Comparison of ENCODE assay signal across 17 cellular contexts in genomic region chr10:69377936-69378335, GRCh38. TPM values are rescaled to one million over a fixed set of nuclear protein-coding genes. Genes with fewer than 3 reads are reported as not detected.
DNase-seq lines count a peak whose midpoint lies in the region; ATAC-seq lines count a peak whose summit lies in the region.
"Had no signal": no experiment of that assay in that cellular context is flagged by ENCODE, and none has a peak within 500 bp of the region (broad histone marks: within the 10 kb centered on the region; RNA-seq: fewer than 3 reads in every experiment).

No MANE protein-coding gene starts in this region.

- peak overlapping the region in 7 of 8 donors; percentile 10 to 87 (median 72) for H3K27ac Mint-ChIP-seq in CD8-positive, alpha-beta memory T cell
- H3K27ac Mint-ChIP-seq in activated T-helper 17 cell treated with anti-CD3 and anti-CD28 coated beads, Interleukin-2, amount 50 U/mL, for 72 hours, result peak overlapping the region; percentile 77
- H3K27ac Mint-ChIP-seq: activated CD4-positive, alpha-beta T cell treated with anti-CD3 and anti-CD28 coated beads, Interleukin-2, amount 10 ng/mL, durations not matched to agents 24 days and 14 days had no signal

- no peak overlapping the region for H3K4me3 Mint-ChIP-seq in CD8-positive, alpha-beta memory T cell
- no peak overlapping the region for H3K4me3 Mint-ChIP-seq in activated T-helper 17 cell treated with anti-CD3 and anti-CD28 coated beads, Interleukin-2, amount 50 U/mL, for 72 hours
- H3K4me3 Mint-ChIP-seq: activated CD4-positive, alpha-beta T cell treated with anti-CD3 and anti-CD28 coated beads, Interleukin-2, amount 10 ng/mL, durations not matched to agents 24 days and 14 days; stimulated activated naive CD8-positive, alpha-beta T cell treated with anti-CD3 and anti-CD28 coated beads, Interleukin-15, amount 100 ng/mL, for 72 hours had no signal

- no peaks in the 10 kb centered on the region for H3K27me3 Mint-ChIP-seq in CD8-positive, alpha-beta memory T cell
- no peaks in the 10 kb centered on the region for H3K27me3 Mint-ChIP-seq in activated T-helper 17 cell treated with anti-CD3 and anti-CD28 coated beads, Interleukin-2, amount 50 U/mL, for 72 hours
- H3K27me3 Mint-ChIP-seq: activated CD4-positive, alpha-beta T cell treated with anti-CD3 and anti-CD28 coated beads, Interleukin-2, amount 10 ng/mL, durations not matched to agents 24 days and 14 days; stimulated activated naive CD8-positive, alpha-beta T cell treated with anti-CD3 and anti-CD28 coated beads, Interleukin-15, amount 100 ng/mL, for 72 hours had no signal

- no peaks in the 10 kb centered on the region for H3K9me3 ChIP-seq in CD8-positive, alpha-beta memory T cell (ENCODE audit: low read length)
- no peaks in the 10 kb centered on the region for H3K9me3 ChIP-seq in right cardiac atrium (ENCODE audit: control insufficient read depth, low read length)
- H3K9me3 ChIP-seq: SK-N-SH had no signal

- H3K36me3 ChIP-seq in CD8-positive, alpha-beta memory T cell (ENCODE audit: insufficient read depth, low read length), result peaks cover 44% of the 10 kb centered on the region

- H3K27me3 ChIP-seq in CD8-positive, alpha-beta memory T cell (ENCODE audit: insufficient read depth, low read length, poor library complexity, severe bottlenecking), result no peaks in the 10 kb centered on the region
- H3K27me3 ChIP-seq in right cardiac atrium (ENCODE audit: control insufficient read depth, insufficient read depth), result no peaks in the 10 kb centered on the region

- CTCF ChIA-PET in CD8-positive, alpha-beta memory T cell (lab: Charles Lee), result interaction anchor here (1.2 kb wide), 1 partner anchor 149 kb away, joined by 3 read pairs; no protein-coding TSS in a partner anchor

- POLR2A ChIA-PET in CD8-positive, alpha-beta memory T cell (lab: Charles Lee), result no interaction called here

- no peak overlapping the region for H3K27ac ChIP-seq in CD8-positive, alpha-beta memory T cell (ENCODE audit: low read depth, low read length)
- peak overlapping the region; percentile 14 for H3K27ac ChIP-seq in right cardiac atrium (ENCODE audit: low read length)
- H3K27ac ChIP-seq: C4-2B had no signal

- 25% methylated on average over 3 of the region's 3 CpGs for WGBS in right cardiac atrium

- DNase-seq in CD8-positive, alpha-beta memory T cell, result no peak
- DNase-seq in right cardiac atrium, result peak in 1 of 3 donors; percentile 60
- peak; percentile 97 for DNase-seq in pulmonary artery endothelial cell (ENCODE audit: low read depth, low spot score)
- no peak for DNase-seq in midbrain (lab: John Stamatoyannopoulos, UW)
- DNase-seq in ACHN, result no peak
- DNase-seq in AG20443 (ENCODE audit: low spot score), result no peak
- DNase-seq: activated CD4-positive, alpha-beta T cell treated with anti-CD3 and anti-CD28 coated beads, Interleukin-2, amount 10 ng/mL, durations not matched to agents 24 days and 14 days; activated naive CD4-positive, alpha-beta T cell; left colon; NCI-H2171; SK-N-SH; stimulated activated CD4-positive, alpha-beta T cell treated with anti-CD3 and anti-CD28 coated beads, Interleukin-4, amount 100 ng/mL, for 4 hours; stimulated activated naive CD8-positive, alpha-beta T cell treated with anti-CD3 and anti-CD28 coated beads, Interleukin-15, amount 100 ng/mL, for 72 hours had no signal

- H3K4me3 ChIP-seq in CD8-positive, alpha-beta memory T cell (ENCODE audit: low read length), result no peak overlapping the region
- H3K4me3 ChIP-seq in right cardiac atrium (ENCODE audit: low read length), result no peak overlapping the region

- H3K9me3 Mint-ChIP-seq in CD8-positive, alpha-beta memory T cell, result no peaks in the 10 kb centered on the region
- H3K9me3 Mint-ChIP-seq in activated T-helper 17 cell treated with anti-CD3 and anti-CD28 coated beads, Interleukin-2, amount 50 U/mL, for 72 hours, result no peaks in the 10 kb centered on the region
- H3K9me3 Mint-ChIP-seq: activated CD4-positive, alpha-beta T cell treated with anti-CD3 and anti-CD28 coated beads, Interleukin-2, amount 10 ng/mL, durations not matched to agents 24 days and 14 days; stimulated activated naive CD8-positive, alpha-beta T cell treated with anti-CD3 and anti-CD28 coated beads, Interleukin-15, amount 100 ng/mL, for 72 hours had no signal

- no peak for ATAC-seq in activated T-helper 17 cell treated with anti-CD3 and anti-CD28 coated beads, Interleukin-2, amount 50 U/mL, for 72 hours (replicated peaks)
- peak; percentile 46 to 82 for ATAC-seq in right cardiac atrium
- ATAC-seq in GM18520 (IDR thresholded peaks at IDR 0.05; ENCODE audit: unreplicated experiment), result no peak
- ATAC-seq: left colon; stimulated activated naive CD8-positive, alpha-beta T cell treated with anti-CD3 and anti-CD28 coated beads, Interleukin-15, amount 100 ng/mL, for 72 hours had no signal

- peaks cover 8 to 89% (median 17%) of the 10 kb centered on the region in 3 donors for H3K36me3 Mint-ChIP-seq in CD8-positive, alpha-beta memory T cell
- H3K36me3 Mint-ChIP-seq in activated T-helper 17 cell treated with anti-CD3 and anti-CD28 coated beads, Interleukin-2, amount 50 U/mL, for 72 hours (ENCODE audit: low read depth), result peaks cover 100% of the 10 kb centered on the region

- no peaks in the 10 kb centered on the region for H3K4me1 ChIP-seq in CD8-positive, alpha-beta memory T cell (ENCODE audit: insufficient read depth, low read length)
- peaks cover 17% of the 10 kb centered on the region for H3K4me1 ChIP-seq in right cardiac atrium (ENCODE audit: control insufficient read depth, insufficient read depth, low read length)

- in situ Hi-C loops in ACHN (cut with HindIII; ENCODE audit: low pct_ligation_motif_present, low pct_unique_long_range_greater_than_20kb, low sequenced_read_pairs), result no loop called here

- intact Hi-C loops in right cardiac atrium (cut with DNase I), result loop anchor here (5.0 to 10.0 kb wide), 3 partner anchors 46 to 61 kb away; no protein-coding TSS in a partner anchor

- H3K4me1 Mint-ChIP-seq in CD8-positive, alpha-beta memory T cell, result peaks cover 0 to 7% (median 3%) of the 10 kb centered on the region in 3 donors
- peaks cover 9% of the 10 kb centered on the region for H3K4me1 Mint-ChIP-seq in activated T-helper 17 cell treated with anti-CD3 and anti-CD28 coated beads, Interleukin-2, amount 50 U/mL, for 72 hours

RNA-seq across cellular contexts. Expression of gene TACR2, which starts 38.8 kb away (rescaled TPM):
- not detected for total RNA-seq in CD8-positive, alpha-beta memory T cell
- polyA plus RNA-seq in CD8-positive, alpha-beta memory T cell, result not detected
- total RNA-seq in activated T-helper 17 cell treated with anti-CD3 and anti-CD28 coated beads, Interleukin-2, amount 50 U/mL, for 72 hours, result not detected
- under 1 TPM; 0.26 to 0.53 (median 0.37) TPM for total RNA-seq in right cardiac atrium
- 0.27 TPM for polyA plus RNA-seq in right cardiac atrium
- 0.07 TPM in 2 replicates for total RNA-seq in pulmonary artery endothelial cell
- total RNA-seq: activated CD4-positive, alpha-beta T cell treated with anti-CD3 and anti-CD28 coated beads, Interleukin-2, amount 10 ng/mL, durations not matched to agents 24 days and 14 days; fibroblast of villous mesenchyme had no signal

Comparison
In these comparisons a context has a peak if more than half of its experiments do, and no peak if none do; other contexts are left out.
1. ATAC-seq: peak in right cardiac atrium (2 of 2); none in activated T-helper 17 cell treated with anti-CD3 and anti-CD28 coated beads, Interleukin-2, amount 50 U/mL, for 72 hours (single experiment) and GM18520 (single experiment).